In genomic region chr6:52297433-52297832, GRCh38 we compare ENCODE assay signal across 11 cellular contexts. TPM values are rescaled to one million over a fixed set of nuclear protein-coding genes. Genes with fewer than 3 reads are reported as not detected.
A peak's percentile ranks its signal among the peaks of the same experiment; 100 is the strongest.
DNase-seq lines count a peak whose midpoint lies in the region; ATAC-seq and TF ChIP-seq lines count a peak whose summit lies in the region.
"Had no signal": no experiment of that assay in that cellular context is flagged by ENCODE, and none has a peak within 500 bp of the region (broad histone marks: within the 10 kb centered on the region; RNA-seq: fewer than 3 reads in every experiment).

No MANE protein-coding gene starts in this region.

- ATAC-seq in GM18868 (IDR thresholded peaks at IDR 0.05; ENCODE audit: unreplicated experiment) = peak; percentile 52
- peak; percentile 31 for ATAC-seq in HG03175 (IDR thresholded peaks at IDR 0.05; ENCODE audit: unreplicated experiment)
- ATAC-seq in activated T-helper 17 cell treated with anti-CD3 and anti-CD28 coated beads, Interleukin-2, amount 50 U/mL, for 72 hours (replicated peaks) = peak; percentile 30
- ATAC-seq: PC-3 had no signal

- intact Hi-C loops in MCF 10A (cut with micrococcal nuclease) = no loop called here

- no peaks in the 10 kb centered on the region for H3K36me3 Mint-ChIP-seq in activated T-helper 17 cell treated with anti-CD3 and anti-CD28 coated beads, Interleukin-2, amount 50 U/mL, for 72 hours (ENCODE audit: low read depth)
- H3K36me3 Mint-ChIP-seq in MCF 10A (ENCODE audit: insufficient read depth, unreplicated experiment) = no peaks in the 10 kb centered on the region
- H3K36me3 Mint-ChIP-seq in endodermal cell (ENCODE audit: low read depth) = peaks cover 2% of the 10 kb centered on the region

- TF ChIP-seq CTCF in MCF 10A (IDR thresholded peaks at IDR 0.05; ENCODE audit: unreplicated experiment) (no peak), endodermal cell (conservative IDR thresholded peaks at IDR 0.05) (no peak)

- H3K27ac ChIP-seq in endodermal cell (ENCODE audit: low read depth, low read length) (no peak overlapping the region), caudate nucleus (ENCODE audit: low read depth, low read length) (no peak overlapping the region)

- no peaks in the 10 kb centered on the region for H3K4me1 ChIP-seq in endodermal cell (ENCODE audit: control insufficient read depth, insufficient read depth, low read length)

- peaks cover 12% of the 10 kb centered on the region for H3K9me3 ChIP-seq in endodermal cell (ENCODE audit: control insufficient read depth, low read length)

- CTCF ChIA-PET in MCF 10A (lab: Yijun Ruan, JAX) = no interaction called here

- 91 to 100% methylated on average over 2 to 3 of the region's 3 CpGs for WGBS in endodermal cell (ENCODE audit: insufficient coverage in 1 of 2, insufficient read length in 1 of 2), 2 experiments

- peak overlapping the region; percentile 67 for H3K4me3 Mint-ChIP-seq in activated T-helper 17 cell treated with anti-CD3 and anti-CD28 coated beads, Interleukin-2, amount 50 U/mL, for 72 hours
- H3K4me3 Mint-ChIP-seq in MCF 10A (ENCODE audit: unreplicated experiment) (no peak overlapping the region), endodermal cell (no peak overlapping the region)

- no peaks in the 10 kb centered on the region for H3K27me3 Mint-ChIP-seq in activated T-helper 17 cell treated with anti-CD3 and anti-CD28 coated beads, Interleukin-2, amount 50 U/mL, for 72 hours
- H3K27me3 Mint-ChIP-seq in MCF 10A (ENCODE audit: insufficient read depth, unreplicated experiment) (no peaks in the 10 kb centered on the region), endodermal cell (ENCODE audit: insufficient read depth) (no peaks in the 10 kb centered on the region)

- no peaks in the 10 kb centered on the region for H3K36me3 ChIP-seq in endodermal cell (ENCODE audit: control insufficient read depth, insufficient read depth, low read length)

- no peaks in the 10 kb centered on the region for H3K9me3 Mint-ChIP-seq in activated T-helper 17 cell treated with anti-CD3 and anti-CD28 coated beads, Interleukin-2, amount 50 U/mL, for 72 hours
- H3K9me3 Mint-ChIP-seq in MCF 10A (ENCODE audit: unreplicated experiment) (no peaks in the 10 kb centered on the region), endodermal cell (peaks cover 21% of the 10 kb centered on the region)

- peak; percentile 38 for DNase-seq in Caki2 (ENCODE audit: low read depth)
- no peak for DNase-seq in MCF 10A (ENCODE audit: unreplicated experiment)
- no peak for DNase-seq in endodermal cell
- DNase-seq in caudate nucleus (lab: John Stamatoyannopoulos, UW) = no peak
- DNase-seq in H4 (ENCODE audit: low spot score) = no peak
- DNase-seq: PC-3 had no signal

- peak overlapping the region; percentile 75 for H3K27ac Mint-ChIP-seq in activated T-helper 17 cell treated with anti-CD3 and anti-CD28 coated beads, Interleukin-2, amount 50 U/mL, for 72 hours
- no peak overlapping the region for H3K27ac Mint-ChIP-seq in MCF 10A (ENCODE audit: low read depth, unreplicated experiment)
- no peak overlapping the region for H3K27ac Mint-ChIP-seq in endodermal cell

- POLR2A ChIA-PET in MCF 10A (lab: Yijun Ruan, JAX) = no interaction called here

- H3K4me1 Mint-ChIP-seq in activated T-helper 17 cell treated with anti-CD3 and anti-CD28 coated beads, Interleukin-2, amount 50 U/mL, for 72 hours = peaks cover 21% of the 10 kb centered on the region
- H3K4me1 Mint-ChIP-seq in MCF 10A (ENCODE audit: insufficient read depth, unreplicated experiment) (no peaks in the 10 kb centered on the region), endodermal cell (no peaks in the 10 kb centered on the region)

- H3K27me3 ChIP-seq in endodermal cell (ENCODE audit: control insufficient read depth, insufficient read depth, low read length, poor library complexity, severe bottlenecking) = no peaks in the 10 kb centered on the region

- no TSS peak for BruUV-seq in MCF 10A (replicated peaks; lab: Mats Ljungman, UMichigan)

- no peak overlapping the region for H3K4me3 ChIP-seq in endodermal cell (ENCODE audit: low read length)

- H3K9ac ChIP-seq in endodermal cell (ENCODE audit: extremely low read depth, low read length, poor library complexity, severe bottlenecking) = no peak overlapping the region

- in situ Hi-C loops in Caki2 (cut with HindIII; ENCODE audit: low pct_unique_long_range_greater_than_20kb, low sequenced_read_pairs) = loop anchor here (25.0 kb wide), 1 partner anchor 365 kb away; the partner anchor contains the start of gene TMEM14A

RNA-seq across cellular contexts. Expression of gene MCM3, which starts 12.9 kb away (rescaled TPM):
- 209 and 231 TPM in 2 replicates for total RNA-seq in Caki2 (2014; rRNA removed; shearing (Covaris generic); ENCODE audit: low replicate concordance)
- total RNA-seq in activated T-helper 17 cell treated with anti-CD3 and anti-CD28 coated beads, Interleukin-2, amount 50 U/mL, for 72 hours = 100 to 1,000 TPM; 141 to 247 TPM
- total RNA-seq in MCF 10A (2022) (16.3 and 24.9 TPM in 2 replicates), endodermal cell (100 to 1,000 TPM; 168 to 172 TPM)
- polyA plus RNA-seq in endodermal cell (2013, experiment 1 of 2) = 115 TPM
- polyA plus RNA-seq in endodermal cell (2013, experiment 2 of 2) = 102 TPM
- total RNA-seq in H4 (2014; rRNA removed; shearing (Covaris generic)) = 157 and 161 TPM in 2 replicates

RNA-seq across cellular contexts. Expression of gene IL17F, which starts 53.1 kb away (rescaled TPM):
- total RNA-seq in Caki2 (2014; rRNA removed; shearing (Covaris generic); ENCODE audit: low replicate concordance) = not detected in 2 replicates
- total RNA-seq in activated T-helper 17 cell treated with anti-CD3 and anti-CD28 coated beads, Interleukin-2, amount 50 U/mL, for 72 hours = 1,000 to 10,000 TPM in 1 of 2 donors, 100 to 1,000 TPM in 1; 295 to 3,317 TPM
- total RNA-seq in MCF 10A (2022) = not detected in 2 replicates
- total RNA-seq in endodermal cell = not detected
- not detected for polyA plus RNA-seq in endodermal cell (2013, experiment 1 of 2)
- polyA plus RNA-seq in endodermal cell (2013, experiment 2 of 2) = not detected
- not detected in 2 replicates for total RNA-seq in H4 (2014; rRNA removed; shearing (Covaris generic))
- total RNA-seq: astrocyte, PC-3, urinary bladder had no signal
- polyA plus RNA-seq: urinary bladder had no signal

Comparison
In these comparisons a context has a peak if more than half of its experiments do, and no peak if none do; other contexts are left out.
1. RNA of gene IL17F, which starts 53.1 kb away (total RNA-seq): 295 to 3,317 TPM in activated T-helper 17 cell treated with anti-CD3 and anti-CD28 coated beads, Interleukin-2, amount 50 U/mL, for 72 hours; not detected in Caki2, not detected in MCF 10A, not detected in endodermal cell and not detected in H4; every median in the first group is over 100 times any median in the second.
2. Peak in every context shown above with its lines, with median percentiles within 50 percentile points of each other: ATAC-seq.